ENCODE assay signal across 21 cellular contexts in genomic region chr3:36364260-36364659, GRCh38.
DNase-seq lines count a peak whose midpoint lies in the region; ATAC-seq and TF ChIP-seq lines count a peak whose summit lies in the region.
"Had no signal": no experiment of that assay in that cellular context is flagged by ENCODE, and none has a peak within 500 bp of the region (broad histone marks: within the 10 kb centered on the region; RNA-seq: fewer than 3 reads in every experiment).

No MANE protein-coding gene starts in this region.

- DNase-seq in NCI-H2171 treated with DMSO at 0.1 percent for 48 hours (lab: John Stamatoyannopoulos, UW) = peak; percentile 34
- DNase-seq in NCI-H2171 (lab: John Stamatoyannopoulos, UW) = no peak
- DNase-seq in NCI-H82 (lab: John Stamatoyannopoulos, UW) = peak; percentile 56
- DNase-seq in nephron progenitor cell = no peak
- no peak for DNase-seq in CD1c-positive myeloid dendritic cell (ENCODE audit: extremely low spot score)
- no peak for DNase-seq in T-helper 9 cell
- DNase-seq: Calu3; CD8-positive, alpha-beta T cell; DMS79 treated with DMSO at 0.1 percent for 48 hours; Kasumi-1; MM.1S; NCI-H1105 treated with DMSO at 0.1 percent for 48 hours; RPMI8226; SHP77 treated with DMSO at 0.1 percent for 48 hours; T-helper 1 cell; T1000 had no signal

- no peaks in the 10 kb centered on the region for H3K27me3 Mint-ChIP-seq in nephron progenitor cell (ENCODE audit: low read depth, poor library complexity)
- H3K27me3 Mint-ChIP-seq: B cell had no signal

- H3K36me3 Mint-ChIP-seq in nephron progenitor cell (ENCODE audit: low read depth) = peaks cover 5% of the 10 kb centered on the region
- H3K36me3 Mint-ChIP-seq: CD8-positive, alpha-beta T cell had no signal

- H3K4me3 Mint-ChIP-seq in nephron progenitor cell = no peak overlapping the region
- H3K4me3 Mint-ChIP-seq: B cell; CD8-positive, alpha-beta T cell had no signal

- TF ChIP-seq CTCF in HEK293 (tag by site-specific recombination; IDR thresholded peaks at IDR 0.05) (no peak), nephron progenitor cell (IDR thresholded peaks at IDR 0.05) (no peak)

- peak overlapping the region; percentile 53 for H3K27ac Mint-ChIP-seq in nephron progenitor cell
- H3K27ac Mint-ChIP-seq: B cell; CD8-positive, alpha-beta T cell had no signal

- no peak for ATAC-seq in HG03159 (IDR thresholded peaks at IDR 0.05; ENCODE audit: unreplicated experiment)
- ATAC-seq: CD8-positive, alpha-beta T cell; SK-N-SH treated with all-trans-retinoic acid at 6 μM for 48 hours had no signal

- CTCF ChIA-PET in HEK293 (lab: Yijun Ruan, JAX) = interaction anchor here (0.5 to 0.8 kb wide), 2 partner anchors 14 to 30 kb away, joined by 3 read pairs; no protein-coding TSS in a partner anchor

- peaks cover 26% of the 10 kb centered on the region for H3K4me1 Mint-ChIP-seq in nephron progenitor cell
- H3K4me1 Mint-ChIP-seq: B cell had no signal

- H3K4me3 ChIP-seq in HEK293 (ENCODE audit: low read depth, low read length) = no peak overlapping the region
- H3K4me3 ChIP-seq: HAP-1 had no signal

- no peaks in the 10 kb centered on the region for H3K9me3 ChIP-seq in HEK293 (ENCODE audit: control insufficient read depth, insufficient read depth, low read depth, low read length)
- H3K9me3 ChIP-seq: HAP-1 had no signal

- POLR2A ChIA-PET in HEK293 (lab: Yijun Ruan, JAX) = interaction anchor here (1.5 kb wide), 1 partner anchor 17 kb away, joined by 7 read pairs; the partner anchor contains the start of gene STAC

- peaks cover 3% of the 10 kb centered on the region; the same call in 1 of the 2 replicates for H3K4me1 ChIP-seq in HEK293 (ENCODE audit: control insufficient read depth, insufficient read depth, low read length)
- H3K4me1 ChIP-seq: HAP-1 had no signal

- H3K27ac ChIP-seq in HEK293 (ENCODE audit: extremely low read depth, low read depth, low read length) = no peak overlapping the region

- peaks cover 9% of the 10 kb centered on the region for H3K9me3 Mint-ChIP-seq in nephron progenitor cell
- H3K9me3 Mint-ChIP-seq: CD8-positive, alpha-beta T cell had no signal

- H3K36me3 ChIP-seq in HEK293 (ENCODE audit: control insufficient read depth in 2 of 2, insufficient read depth in 1 of 2, low read length in 2 of 2) = no peaks in the 10 kb centered on the region
- H3K36me3 ChIP-seq: HAP-1 had no signal

TF ChIP-seq in HEK293, 187 proteins besides CTCF, POLR2A, EP300 and RAD21:
- TF ChIP-seq OSR2 (tag by site-specific recombination; IDR thresholded peaks at IDR 0.05) = peak; percentile 63
- TF ChIP-seq IKZF3 (tag by site-specific recombination; IDR thresholded peaks at IDR 0.05) = no peak
- no peak for TF ChIP-seq ZNF629 (tag by site-specific recombination; IDR thresholded peaks at IDR 0.05)
- peak; percentile 22; the same call in 1 of the 2 replicates for TF ChIP-seq ZNF341 (tag by site-specific recombination; IDR thresholded peaks at IDR 0.05; ENCODE audit: low read depth)
- TF ChIP-seq, protein P1, sequence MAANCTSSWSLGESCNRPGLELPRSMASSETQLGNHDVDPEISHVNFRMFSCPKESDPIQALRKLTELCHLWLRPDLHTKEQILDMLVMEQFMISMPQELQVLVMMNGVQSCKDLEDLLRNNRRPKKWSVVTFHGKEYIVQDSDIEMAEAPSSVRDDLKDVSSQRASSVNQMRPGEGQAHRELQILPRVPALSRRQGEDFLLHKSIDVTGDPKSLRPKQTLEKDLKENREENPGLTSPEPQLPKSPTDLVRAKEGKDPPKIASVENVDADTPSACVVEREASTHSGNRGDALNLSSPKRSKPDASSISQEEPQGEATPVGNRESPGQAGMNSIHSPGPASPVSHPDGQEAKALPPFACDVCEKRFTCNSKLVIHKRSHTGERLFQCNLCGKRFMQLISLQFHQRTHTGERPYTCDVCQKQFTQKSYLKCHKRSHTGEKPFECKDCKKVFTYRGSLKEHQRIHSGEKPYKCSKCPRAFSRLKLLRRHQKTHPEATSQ (tag by site-specific recombination; IDR thresholded peaks at IDR 0.05) = no peak
- no peak for TF ChIP-seq ZBTB21 (tag by site-specific recombination; IDR thresholded peaks at IDR 0.05)
- TF ChIP-seq ZNF488 (tag by site-specific recombination; IDR thresholded peaks at IDR 0.05) = no peak

Comparison
In these comparisons a context has a peak if more than half of its experiments do, and no peak if none do; other contexts are left out.
1. DNase-seq: peak in NCI-H2171 treated with DMSO at 0.1 percent for 48 hours (single experiment) and NCI-H82 (single experiment); none in NCI-H2171 (single experiment), nephron progenitor cell (single experiment), CD1c-positive myeloid dendritic cell (single experiment) and T-helper 9 cell (single experiment).